In genomic region chrX:52516987-52517325, GRCh38 we compare ENCODE assay signal across 19 cellular contexts. TPM values are rescaled to one million over a fixed set of nuclear protein-coding genes. Genes with fewer than 3 reads are reported as not detected.
"Had no signal": no experiment of that assay in that cellular context is flagged by ENCODE, and none has a peak within 500 bp of the region (broad histone marks: within the 10 kb centered on the region; RNA-seq: fewer than 3 reads in every experiment).

Gene XAGE1B, minus strand, starts transcription at chrX:52517063. Its CDS starts 1,536 bp downstream, at chrX:52515527.

RNA-seq across cellular contexts. Expression of gene XAGE1B, which starts in this region (rescaled TPM):
- total RNA-seq: activated B cell treated with CpG ODN at 0.5 μM for 24 hours; activated CD4-positive, alpha-beta memory T cell treated with anti-CD3 and anti-CD28 coated beads for 36 hours; activated CD4-positive, alpha-beta T cell treated with anti-CD3 and anti-CD28 coated beads, Interleukin-2, amount 10 ng/mL, durations not matched to agents 24 days and 14 days; activated CD8-positive, alpha-beta memory T cell treated with anti-CD3 and anti-CD28 coated beads for 36 hours; activated CD8-positive, alpha-beta T cell treated with anti-CD3 and anti-CD28 coated beads for 36 hours; activated naive CD4-positive, alpha-beta T cell treated with anti-CD3 and anti-CD28 coated beads for 36 hours; activated naive CD4-positive, alpha-beta T cell treated with anti-CD3 and anti-CD28 coated beads, Interleukin-2, amount 50 U/mL, for 72 hours; activated naive CD8-positive, alpha-beta T cell treated with anti-CD3 and anti-CD28 coated beads for 36 hours; activated T-cell treated with anti-CD3 and anti-CD28 coated beads, Interleukin-2, amount 50 U/mL, for 4 hours; activated T-cell treated with anti-CD3 and anti-CD28 coated beads, Interleukin-2, amount 50 U/mL, for 72 hours; activated T-helper 1 cell treated with anti-CD3 and anti-CD28 coated beads, Interleukin-12 subunit alpha, Interleukin-12 subunit beta, Interleukin-2, Interleukin-4 antibody, amounts not matched to agents 30 ng/mL and 10 ng/mL and 1 ng/mL, durations not matched to agents 14 hours and 24 hours and 36 hours; activated T-helper 17 cell treated with anti-CD3 and anti-CD28 coated beads, Interleukin-2, amount 50 U/mL, for 72 hours; adrenal gland; aorta; astrocyte; body of pancreas; breast epithelium; cardiac septum; cerebellum had no signal
- polyA plus RNA-seq: adrenal gland, aorta had no signal
